Comparison of ENCODE assay signal across 16 cellular contexts in the genomic region with DNA sequence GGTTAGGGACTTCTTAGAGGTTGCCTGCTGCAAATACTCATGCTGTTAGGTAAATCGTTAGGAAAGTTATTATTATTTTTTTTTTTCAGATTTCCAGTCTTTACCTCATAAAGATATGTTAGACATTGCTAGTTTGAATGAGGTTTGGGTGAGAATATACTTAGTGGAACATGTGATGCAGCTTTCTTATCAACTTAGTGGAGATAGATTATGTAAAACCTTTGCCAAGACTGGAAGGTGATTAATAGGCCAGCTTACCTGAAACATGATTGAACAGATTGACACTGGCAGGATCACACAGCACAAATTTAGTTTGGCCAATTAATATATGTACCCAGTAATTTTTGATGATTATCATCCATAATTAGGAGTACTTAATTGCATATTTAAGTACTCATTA. TPM values are rescaled to one million over a fixed set of nuclear protein-coding genes. Genes with fewer than 3 reads are reported as not detected.
DNase-seq lines count a peak whose midpoint lies in the region; ATAC-seq and TF ChIP-seq lines count a peak whose summit lies in the region.
"Had no signal": no experiment of that assay in that cellular context is flagged by ENCODE, and none has a peak within 500 bp of the region (broad histone marks: within the 10 kb centered on the region; RNA-seq: fewer than 3 reads in every experiment).

No MANE protein-coding gene starts in this region.

- intact Hi-C loops in CD8-positive, alpha-beta T cell (cut with DNase I, micrococcal nuclease), result no loop called here

- H3K36me3 Mint-ChIP-seq in activated T-cell treated with anti-CD3 and anti-CD28 coated beads, Interleukin-2, amount 50 U/mL, for 72 hours (ENCODE audit: insufficient read depth in 2 of 2), result peaks cover 3 to 6% of the 10 kb centered on the region in 2 donors
- H3K36me3 Mint-ChIP-seq in CD8-positive, alpha-beta T cell, result peaks cover 8% of the 10 kb centered on the region
- H3K36me3 Mint-ChIP-seq in effector memory CD8-positive, alpha-beta T cell (ENCODE audit: insufficient read depth), result peaks cover 11% of the 10 kb centered on the region

- H3K36me3 ChIP-seq in CD8-positive, alpha-beta T cell (ENCODE audit: insufficient read depth, low read length), result no peaks in the 10 kb centered on the region
- no peaks in the 10 kb centered on the region for H3K36me3 ChIP-seq in neutrophil

- no peak for TF ChIP-seq CTCF in CD8-positive, alpha-beta T cell (IDR thresholded peaks at IDR 0.05)
- no peak for TF ChIP-seq CTCF in neutrophil (IDR thresholded peaks at IDR 0.05)

- H3K4me3 Mint-ChIP-seq in activated T-cell treated with anti-CD3 and anti-CD28 coated beads, Interleukin-2, amount 50 U/mL, for 72 hours, result peak overlapping the region; percentile 5 to 8
- no peak overlapping the region for H3K4me3 Mint-ChIP-seq in CD8-positive, alpha-beta T cell
- peak overlapping the region in 1 of 2 donors; percentile 9 for H3K4me3 Mint-ChIP-seq in effector memory CD8-positive, alpha-beta T cell
- H3K4me3 Mint-ChIP-seq: CD14-positive monocyte had no signal

- H3K27ac ChIP-seq in CD8-positive, alpha-beta T cell (ENCODE audit: low read depth, low read length), result no peak overlapping the region
- H3K27ac ChIP-seq in neutrophil, result peak overlapping the region; percentile 44
- H3K27ac ChIP-seq: A549 had no signal

- no peaks in the 10 kb centered on the region for H3K27me3 Mint-ChIP-seq in activated T-cell treated with anti-CD3 and anti-CD28 coated beads, Interleukin-2, amount 50 U/mL, for 72 hours (ENCODE audit: low read depth)
- H3K27me3 Mint-ChIP-seq in CD8-positive, alpha-beta T cell (ENCODE audit: low read depth), result no peaks in the 10 kb centered on the region
- H3K27me3 Mint-ChIP-seq in effector memory CD8-positive, alpha-beta T cell, result no peaks in the 10 kb centered on the region

- H3K9me3 ChIP-seq in CD8-positive, alpha-beta T cell (ENCODE audit: low read length), result no peaks in the 10 kb centered on the region
- H3K9me3 ChIP-seq in neutrophil, result no peaks in the 10 kb centered on the region
- H3K9me3 ChIP-seq: A549 had no signal

- no peak overlapping the region for H3K4me3 ChIP-seq in CD8-positive, alpha-beta T cell (ENCODE audit: low read depth, low read length)
- H3K4me3 ChIP-seq in neutrophil (ENCODE audit: low read depth in 1 of 2, low read length in 1 of 2), result no peak overlapping the region
- H3K4me3 ChIP-seq: A549 had no signal

- H3K27ac Mint-ChIP-seq in activated T-cell treated with anti-CD3 and anti-CD28 coated beads, Interleukin-2, amount 50 U/mL, for 72 hours, result peak overlapping the region; percentile 76
- peak overlapping the region; percentile 60 for H3K27ac Mint-ChIP-seq in CD8-positive, alpha-beta T cell
- H3K27ac Mint-ChIP-seq in effector memory CD8-positive, alpha-beta T cell, result peak overlapping the region; percentile 7 to 33

- H3K27me3 ChIP-seq in CD8-positive, alpha-beta T cell (ENCODE audit: insufficient read depth, low read length), result no peaks in the 10 kb centered on the region
- H3K27me3 ChIP-seq in neutrophil, result no peaks in the 10 kb centered on the region

- no peak for ATAC-seq in activated T-cell treated with anti-CD3 and anti-CD28 coated beads, Interleukin-2, amount 50 U/mL, for 72 hours (replicated peaks in 1 of 2)
- no peak for ATAC-seq in CD8-positive, alpha-beta T cell
- ATAC-seq in effector memory CD8-positive, alpha-beta T cell (replicated peaks), result no peak
- no peak for ATAC-seq in GM18858 (IDR thresholded peaks at IDR 0.05; ENCODE audit: unreplicated experiment)
- ATAC-seq: HCT116 had no signal

- CTCF ChIA-PET in CD8-positive, alpha-beta T cell (lab: Charles Lee), result interaction anchor here (1.1 to 1.3 kb wide), 2 partner anchors 8 to 12 kb away, joined by 3 read pairs; no protein-coding TSS in a partner anchor

- DNase-seq in activated T-cell treated with anti-CD3 and anti-CD28 coated beads, Interleukin-2, amount 50 U/mL, for 72 hours, result no peak
- no peak for DNase-seq in activated T-cell treated with anti-CD3 and anti-CD28 coated beads, Interleukin-2, amount 50 U/mL, for 1 hour
- DNase-seq in CD8-positive, alpha-beta T cell, result no peak
- no peak for DNase-seq in effector memory CD8-positive, alpha-beta T cell
- no peak for DNase-seq in AML-193 (lab: John Stamatoyannopoulos, UW)
- DNase-seq: GF-D8, NCI-H1436 treated with DMSO at 0.1 percent for 48 hours, NCI-H2081 treated with DMSO at 0.1 percent for 48 hours, NCI-H524, OCI-M1, RPMI8226 had no signal

- POLR2A ChIA-PET in CD8-positive, alpha-beta T cell (lab: Charles Lee), result no interaction called here

- peaks cover 79% of the 10 kb centered on the region for H3K4me1 Mint-ChIP-seq in activated T-cell treated with anti-CD3 and anti-CD28 coated beads, Interleukin-2, amount 50 U/mL, for 72 hours (ENCODE audit: low read depth)
- peaks cover 84% of the 10 kb centered on the region for H3K4me1 Mint-ChIP-seq in CD8-positive, alpha-beta T cell (ENCODE audit: low read depth)
- peaks cover 34 to 77% of the 10 kb centered on the region in 2 donors for H3K4me1 Mint-ChIP-seq in effector memory CD8-positive, alpha-beta T cell (ENCODE audit: low read depth in 2 of 2)

- peaks cover 48% of the 10 kb centered on the region for H3K4me1 ChIP-seq in CD8-positive, alpha-beta T cell (ENCODE audit: insufficient read depth, low read length)
- H3K4me1 ChIP-seq in neutrophil (ENCODE audit: control insufficient read depth in 1 of 2, insufficient read depth in 1 of 2, low read depth in 1 of 2, low read length in 1 of 2), result peaks cover 6 to 18% of the 10 kb centered on the region in 2 experiments

- no peaks in the 10 kb centered on the region for H3K9me3 Mint-ChIP-seq in activated T-cell treated with anti-CD3 and anti-CD28 coated beads, Interleukin-2, amount 50 U/mL, for 72 hours
- no peaks in the 10 kb centered on the region for H3K9me3 Mint-ChIP-seq in CD8-positive, alpha-beta T cell
- no peaks in the 10 kb centered on the region for H3K9me3 Mint-ChIP-seq in effector memory CD8-positive, alpha-beta T cell

RNA-seq across cellular contexts. Expression of a gene that starts 32.3 kb away (rescaled TPM):
- total RNA-seq in activated T-cell treated with anti-CD3 and anti-CD28 coated beads, Interleukin-2, amount 50 U/mL, for 72 hours, result 100 to 1,000 TPM in 1 of 2 donors, 10 to 100 TPM in 1; 97.9 to 122 TPM
- 100 to 1,000 TPM; 135 to 148 TPM for total RNA-seq in CD8-positive, alpha-beta T cell

Comparison
In these comparisons a context has a peak if more than half of its experiments do, and no peak if none do; other contexts are left out.
1. H3K27ac Mint-ChIP-seq: peak in every context shown above with its lines; median percentile 76 in activated T-cell treated with anti-CD3 and anti-CD28 coated beads, Interleukin-2, amount 50 U/mL, for 72 hours; 60 in CD8-positive, alpha-beta T cell; 20 in effector memory CD8-positive, alpha-beta T cell.